Comparison of ENCODE assay signal across 15 cellular contexts in genomic region chr3:72397586-72397985, GRCh38.
"Had no signal": no experiment of that assay in that cellular context is flagged by ENCODE, and none has a peak within 500 bp of the region (broad histone marks: within the 10 kb centered on the region; RNA-seq: fewer than 3 reads in every experiment).

No MANE protein-coding gene starts in this region.

- ATAC-seq: activated T-cell treated with anti-CD3 and anti-CD28 coated beads, Interleukin-2, amount 50 U/mL, for 72 hours; natural killer cell had no signal

- H3K9me3 ChIP-seq: sigmoid colon, transverse colon had no signal

- H3K4me3 ChIP-seq: sigmoid colon, transverse colon had no signal

- H3K36me3 ChIP-seq: sigmoid colon, transverse colon had no signal

- H3K27ac ChIP-seq: sigmoid colon, transverse colon had no signal

- DNase-seq: activated CD4-positive, alpha-beta memory T cell treated with anti-CD3 and anti-CD28 coated beads for 36 hours; activated gamma-delta T cell treated with Interleukin-2 at 50 U/mL for 16 hours; activated naive CD8-positive, alpha-beta T cell treated with anti-CD3 and anti-CD28 coated beads, Interleukin-2, amount 10 ng/mL, durations not matched to agents 7 days and 5 days; activated T-cell treated with anti-CD3 and anti-CD28 coated beads, Interleukin-2, amount 50 U/mL, for 72 hours; anterior cingulate cortex; cerebellar nuclear complex; dermis blood vessel endothelial cell; hippocampal formation; natural killer cell; sigmoid colon; stimulated activated CD4-positive, alpha-beta T cell treated with anti-CD3 and anti-CD28 coated beads, Interleukin-12 subunit alpha, Interleukin-12 subunit beta, amount 100 ng/mL, for 4 hours; stimulated activated naive CD4-positive, alpha-beta T cell; substantia nigra; T-helper 9 cell; transverse colon had no signal

- H3K27me3 ChIP-seq: sigmoid colon, transverse colon had no signal
